10 cellular contexts compared by ENCODE assay signal in the genomic region with DNA sequence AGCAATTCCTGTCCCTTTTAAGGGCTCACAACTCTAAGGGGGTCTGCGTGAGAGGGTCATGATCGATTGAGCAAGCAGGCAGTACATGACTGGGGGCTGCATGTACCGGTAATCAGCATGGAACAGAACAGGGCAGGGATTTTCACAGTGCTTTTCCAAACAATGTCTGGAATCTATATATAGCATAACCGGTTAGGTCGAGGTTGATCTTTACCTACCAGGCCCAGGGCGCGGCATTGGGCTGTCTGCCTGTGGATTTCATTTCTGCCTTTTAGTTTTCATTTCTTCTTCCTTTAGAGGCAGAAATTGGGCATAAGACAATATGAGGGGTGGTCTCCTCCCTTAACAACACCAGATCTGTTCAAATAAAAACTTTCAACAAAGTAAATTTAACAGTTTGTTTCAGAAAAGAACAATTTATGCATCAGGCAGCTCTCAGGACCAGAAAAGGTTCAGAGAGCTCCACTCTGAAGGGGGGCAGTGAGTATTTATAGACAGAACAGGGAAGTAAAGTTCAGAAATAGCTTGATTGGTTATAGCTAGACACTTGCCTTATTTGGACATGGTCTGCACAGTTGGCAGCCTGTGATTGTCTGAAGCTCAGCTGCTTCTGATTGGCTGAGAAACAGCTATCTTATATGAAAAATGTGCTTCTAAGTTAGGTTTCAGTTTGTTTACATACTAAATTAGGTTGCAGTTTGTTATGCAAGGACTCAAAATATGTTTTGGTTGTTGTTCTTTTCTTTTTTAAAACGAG. TPM values are rescaled to one million over a fixed set of nuclear protein-coding genes. Genes with fewer than 3 reads are reported as not detected.
DNase-seq lines count a peak whose midpoint lies in the region; ATAC-seq and TF ChIP-seq lines count a peak whose summit lies in the region.
"Had no signal": no experiment of that assay in that cellular context is flagged by ENCODE, and none has a peak within 500 bp of the region (broad histone marks: within the 10 kb centered on the region; RNA-seq: fewer than 3 reads in every experiment).

No MANE protein-coding gene starts in this region.

- H3K36me3 ChIP-seq in HUES6 (ENCODE audit: control insufficient read depth, insufficient read depth, low read length) (no peaks in the 10 kb centered on the region), esophagus (ENCODE audit: control insufficient read depth in 2 of 2, insufficient read depth in 2 of 2, low read length in 1 of 2) (no peaks in the 10 kb centered on the region), thoracic aorta (no peaks in the 10 kb centered on the region)
- H3K36me3 ChIP-seq: SJCRH30 had no signal

- no peaks in the 10 kb centered on the region for H3K36me3 Mint-ChIP-seq in effector memory CD8-positive, alpha-beta T cell (ENCODE audit: insufficient read depth)

- H3K9me3 Mint-ChIP-seq in effector memory CD8-positive, alpha-beta T cell: no peaks in the 10 kb centered on the region

- H3K4me1 Mint-ChIP-seq in effector memory CD8-positive, alpha-beta T cell (ENCODE audit: low read depth in 2 of 2): no peaks in the 10 kb centered on the region

- H3K27ac ChIP-seq in HUES6 (ENCODE audit: low read depth, low read length) (peak overlapping the region; percentile 90), esophagus (ENCODE audit: low read depth in 2 of 2, low read length in 1 of 2) (peak overlapping the region; percentile 69 to 90), thoracic aorta (peak overlapping the region; percentile 23 to 33)
- H3K27ac ChIP-seq: A549, SJCRH30 had no signal

- 55 to 66% methylated on average over 8 of the region's 8 CpGs for WGBS in esophagus, 2 donors

- H3K4me1 ChIP-seq in HUES6 (ENCODE audit: control insufficient read depth, insufficient read depth, low read length) (peaks cover 25% of the 10 kb centered on the region; the same call in 1 of the 2 replicates), esophagus (ENCODE audit: control insufficient read depth in 2 of 2, insufficient read depth in 2 of 2, low read length in 1 of 2) (no peaks in the 10 kb centered on the region), thoracic aorta (ENCODE audit: control insufficient read depth in 1 of 2, low read depth in 2 of 2) (peaks cover 3 to 13% of the 10 kb centered on the region in 2 donors)
- H3K4me1 ChIP-seq: A549 had no signal

- no peak for ATAC-seq in thoracic aorta (ENCODE audit: insufficient number of reproducible peaks, low FRiP score, low read depth)
- ATAC-seq in effector memory CD8-positive, alpha-beta T cell (replicated peaks): no peak

- H3K9ac ChIP-seq in HUES6 (ENCODE audit: low read length): no peak overlapping the region

- peaks cover 10% of the 10 kb centered on the region for H3K9me3 ChIP-seq in HUES6 (ENCODE audit: control insufficient read depth, insufficient read depth, low read depth, low read length)
- no peaks in the 10 kb centered on the region for H3K9me3 ChIP-seq in esophagus (ENCODE audit: control insufficient read depth in 2 of 2, insufficient read depth in 1 of 2, low read depth in 1 of 2, low read length in 1 of 2)
- H3K9me3 ChIP-seq in thoracic aorta: no peaks in the 10 kb centered on the region
- H3K9me3 ChIP-seq: A549, SJCRH30 had no signal

- no peak overlapping the region for H3K4me3 Mint-ChIP-seq in effector memory CD8-positive, alpha-beta T cell

- H3K27ac Mint-ChIP-seq in effector memory CD8-positive, alpha-beta T cell: no peak overlapping the region

- no peak overlapping the region for H3K4me3 ChIP-seq in HUES6 (ENCODE audit: low read depth, low read length)
- H3K4me3 ChIP-seq in esophagus (ENCODE audit: low read depth in 1 of 2, low read length in 2 of 2): no peak overlapping the region
- H3K4me3 ChIP-seq in thoracic aorta: peak overlapping the region; percentile 1
- H3K4me3 ChIP-seq: A549, SJCRH30 had no signal

- H3K27me3 ChIP-seq in HUES6 (ENCODE audit: control insufficient read depth, insufficient read depth, low read length) (no peaks in the 10 kb centered on the region), esophagus (ENCODE audit: control insufficient read depth in 1 of 2, insufficient read depth in 2 of 2, low read length in 2 of 2) (no peaks in the 10 kb centered on the region), thoracic aorta (replicated peaks; ENCODE audit: insufficient read depth) (no peaks in the 10 kb centered on the region)
- H3K27me3 ChIP-seq: SJCRH30 had no signal

- no peak for TF ChIP-seq CTCF in thoracic aorta (IDR thresholded peaks at IDR 0.05)

- H3K27me3 Mint-ChIP-seq in effector memory CD8-positive, alpha-beta T cell: peaks cover 16 to 17% of the 10 kb centered on the region in 2 donors

- peak; percentile 26 for DNase-seq in NCI-H2029 (lab: John Stamatoyannopoulos, UW)
- no peak for DNase-seq in NCI-H2029 treated with DMSO at 0.1 percent for 48 hours (lab: John Stamatoyannopoulos, UW)
- DNase-seq in thoracic aorta (ENCODE audit: low spot score): no peak
- DNase-seq in effector memory CD8-positive, alpha-beta T cell: no peak
- no peak for DNase-seq in NCI-H2081 treated with DMSO at 0.1 percent for 48 hours (lab: John Stamatoyannopoulos, UW)
- no peak for DNase-seq in NCI-H1436 treated with DMSO at 0.1 percent for 48 hours (lab: John Stamatoyannopoulos, UW)

RNA-seq across cellular contexts. Expression of gene B4GALT4, which starts 17.2 kb away (rescaled TPM):
- 10 to 100 TPM; 16.5 to 18.4 TPM for polyA plus RNA-seq in esophagus
- 10 to 100 TPM; 17.1 to 19.6 TPM for total RNA-seq in thoracic aorta

RNA-seq across cellular contexts. Expression of gene ARHGAP31, which starts 36.4 kb away (rescaled TPM):
- 1 to 10 TPM; 1.6 TPM for polyA plus RNA-seq in esophagus
- 10 to 100 TPM; 20.8 to 33.6 TPM for total RNA-seq in thoracic aorta

Comparison
In these comparisons a context has a peak if more than half of its experiments do, and no peak if none do; other contexts are left out.
1. H3K27ac ChIP-seq: peak in every context shown above with its lines; median percentile 90 in HUES6; 80 in esophagus; 28 in thoracic aorta.